2 cellular contexts compared by ENCODE assay signal in the genomic region with DNA sequence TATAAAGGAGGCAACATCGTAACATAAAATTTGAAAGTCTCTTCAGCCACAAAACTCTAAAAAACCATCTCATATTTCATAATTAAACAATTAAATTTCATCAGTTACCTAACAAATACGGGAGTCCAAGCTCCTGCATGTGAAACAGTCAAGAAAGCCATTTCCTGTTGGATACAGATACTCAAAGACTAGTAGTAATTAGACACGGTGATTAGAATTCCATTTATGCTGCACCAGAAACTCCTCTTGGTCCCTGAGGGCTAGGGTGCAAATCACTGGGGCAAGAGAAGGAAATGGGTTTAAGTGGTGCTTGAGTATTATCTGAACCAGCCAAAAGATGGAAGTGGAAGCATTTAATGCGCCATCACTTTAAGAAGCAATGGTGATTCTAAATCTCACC.
TF ChIP-seq lines count a peak whose summit lies in the region.

No MANE protein-coding gene starts in this region.

TF ChIP-seq in SK-N-SH, 30 proteins besides CTCF, POLR2A, EP300 and RAD21 (continued from another document):
- TF ChIP-seq, protein P1, sequence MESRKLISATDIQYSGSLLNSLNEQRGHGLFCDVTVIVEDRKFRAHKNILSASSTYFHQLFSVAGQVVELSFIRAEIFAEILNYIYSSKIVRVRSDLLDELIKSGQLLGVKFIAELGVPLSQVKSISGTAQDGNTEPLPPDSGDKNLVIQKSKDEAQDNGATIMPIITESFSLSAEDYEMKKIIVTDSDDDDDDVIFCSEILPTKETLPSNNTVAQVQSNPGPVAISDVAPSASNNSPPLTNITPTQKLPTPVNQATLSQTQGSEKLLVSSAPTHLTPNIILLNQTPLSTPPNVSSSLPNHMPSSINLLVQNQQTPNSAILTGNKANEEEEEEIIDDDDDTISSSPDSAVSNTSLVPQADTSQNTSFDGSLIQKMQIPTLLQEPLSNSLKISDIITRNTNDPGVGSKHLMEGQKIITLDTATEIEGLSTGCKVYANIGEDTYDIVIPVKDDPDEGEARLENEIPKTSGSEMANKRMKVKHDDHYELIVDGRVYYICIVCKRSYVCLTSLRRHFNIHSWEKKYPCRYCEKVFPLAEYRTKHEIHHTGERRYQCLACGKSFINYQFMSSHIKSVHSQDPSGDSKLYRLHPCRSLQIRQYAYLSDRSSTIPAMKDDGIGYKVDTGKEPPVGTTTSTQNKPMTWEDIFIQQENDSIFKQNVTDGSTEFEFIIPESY (IDR thresholded peaks at IDR 0.05; ENCODE audit: borderline replicate concordance, low read depth): no peak
- TF ChIP-seq USF1 (IDR thresholded peaks at IDR 0.05; ENCODE audit: borderline replicate concordance, low read depth) (no peak), USF2 (IDR thresholded peaks at IDR 0.05; ENCODE audit: borderline replicate concordance, low read depth, low read length) (no peak), TCF12 (IDR thresholded peaks at IDR 0.05) (no peak), RXRA (IDR thresholded peaks at IDR 0.05; ENCODE audit: borderline replicate concordance, low read depth) (no peak), MEF2A (IDR thresholded peaks at IDR 0.05; ENCODE audit: borderline replicate concordance, low read depth) (no peak), GABPA (IDR thresholded peaks at IDR 0.05; ENCODE audit: low read depth) (no peak), JUND (IDR thresholded peaks at IDR 0.05) (no peak), MXI1 (IDR thresholded peaks at IDR 0.05; ENCODE audit: low read depth, low read length) (no peak), RFX5 (IDR thresholded peaks at IDR 0.05; ENCODE audit: low read length) (no peak), REST (IDR thresholded peaks at IDR 0.05; ENCODE audit: low read depth, low read length) (no peak), GATA2 (CRISPR knock-in tag; IDR thresholded peaks at IDR 0.05) (no peak), IRF3 (IDR thresholded peaks at IDR 0.05; ENCODE audit: low read depth, low read length) (no peak), FOXJ3 (CRISPR knock-in tag; IDR thresholded peaks at IDR 0.05) (no peak)
- TF ChIP-seq, protein P2, sequence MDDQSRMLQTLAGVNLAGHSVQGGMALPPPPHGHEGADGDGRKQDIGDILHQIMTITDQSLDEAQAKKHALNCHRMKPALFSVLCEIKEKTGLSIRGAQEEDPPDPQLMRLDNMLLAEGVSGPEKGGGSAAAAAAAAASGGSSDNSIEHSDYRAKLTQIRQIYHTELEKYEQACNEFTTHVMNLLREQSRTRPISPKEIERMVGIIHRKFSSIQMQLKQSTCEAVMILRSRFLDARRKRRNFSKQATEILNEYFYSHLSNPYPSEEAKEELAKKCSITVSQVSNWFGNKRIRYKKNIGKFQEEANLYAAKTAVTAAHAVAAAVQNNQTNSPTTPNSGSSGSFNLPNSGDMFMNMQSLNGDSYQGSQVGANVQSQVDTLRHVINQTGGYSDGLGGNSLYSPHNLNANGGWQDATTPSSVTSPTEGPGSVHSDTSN (IDR thresholded peaks at IDR 0.05): no peak

TF ChIP-seq in SK-N-SH treated with all-trans-retinoic acid at 6 μM for 48 hours, 23 proteins besides CTCF, POLR2A, EP300 and RAD21 (continued from another document):
- TF ChIP-seq ZFP30 (CRISPR knock-in tag; IDR thresholded peaks at IDR 0.05) (no peak), RARB (CRISPR knock-in tag; IDR thresholded peaks at IDR 0.05) (no peak), ESRRG (CRISPR knock-in tag; IDR thresholded peaks at IDR 0.05) (no peak)
